10 cellular contexts compared by ENCODE assay signal in the genomic region with DNA sequence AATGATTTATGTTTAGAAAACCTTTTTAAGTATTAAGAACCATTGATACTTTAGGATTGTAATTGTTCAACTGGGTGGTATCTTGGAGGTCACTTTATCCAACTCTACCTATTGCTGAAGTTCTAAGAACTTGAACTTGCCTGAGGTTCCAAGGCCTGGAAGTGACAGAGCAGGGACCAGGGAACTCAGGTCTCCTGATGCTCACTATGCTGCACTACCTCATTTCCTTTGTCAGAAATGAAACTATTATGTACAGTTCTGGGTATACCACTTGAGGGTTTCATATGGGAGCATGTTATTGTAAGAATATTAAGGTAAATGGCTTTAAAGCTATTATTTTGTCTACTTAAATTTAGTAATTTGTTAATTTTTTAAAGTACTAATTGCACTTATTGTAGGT. TPM values are rescaled to one million over a fixed set of nuclear protein-coding genes. Genes with fewer than 3 reads are reported as not detected.
DNase-seq lines count a peak whose midpoint lies in the region; ATAC-seq and TF ChIP-seq lines count a peak whose summit lies in the region.
"Had no signal": no experiment of that assay in that cellular context is flagged by ENCODE, and none has a peak within 500 bp of the region (broad histone marks: within the 10 kb centered on the region; RNA-seq: fewer than 3 reads in every experiment).

No MANE protein-coding gene starts in this region.

- DNase-seq in activated CD4-positive, alpha-beta T cell treated with anti-CD3 and anti-CD28 coated beads, Interleukin-2, amount 10 ng/mL, durations not matched to agents 24 days and 14 days, result peak; percentile 70
- no peak for DNase-seq in activated CD4-positive, alpha-beta T cell treated with anti-CD3 and anti-CD28 coated beads, Interleukin-2, amount 50 U/mL, for 48 hours
- DNase-seq in T-helper 2 cell treated with Interferon-gamma antibody and Interleukin-4, amounts not matched to agents 5 μg/mL and 100 μg/mL, for 36 hours (ENCODE audit: low spot score), result no peak
- no peak for DNase-seq in trophoblast cell
- no peak for DNase-seq in right atrium auricular region (ENCODE audit: low spot score)
- DNase-seq in foreskin melanocyte, result no peak
- DNase-seq: central memory CD4-positive, alpha-beta T cell; SIG-M5 had no signal

- H4K12ac ChIP-seq in trophoblast cell (ENCODE audit: low read depth, low read length), result no peak overlapping the region

- H4K91ac ChIP-seq in trophoblast cell (ENCODE audit: low read depth, low read length), result no peak overlapping the region

- no peak overlapping the region for H2BK12ac ChIP-seq in trophoblast cell (ENCODE audit: low read length)

- H3K9me3 ChIP-seq in trophoblast cell (ENCODE audit: insufficient read depth, low read depth, low read length), result no peaks in the 10 kb centered on the region
- H3K9me3 ChIP-seq in right atrium auricular region, result no peaks in the 10 kb centered on the region

- no peak overlapping the region for H3K18ac ChIP-seq in trophoblast cell (ENCODE audit: low read length)

- no peak overlapping the region for H2AFZ ChIP-seq in trophoblast cell (ENCODE audit: insufficient read depth, low read length, poor library complexity)

- no peak overlapping the region for H4K8ac ChIP-seq in trophoblast cell (ENCODE audit: low read depth, low read length)

- H3K79me2 ChIP-seq in trophoblast cell (ENCODE audit: control insufficient read depth, insufficient read depth, low read length, poor library complexity), result peaks cover 8% of the 10 kb centered on the region

- no peak for TF ChIP-seq CTCF in right atrium auricular region (IDR thresholded peaks at IDR 0.05)

- intact Hi-C loops in activated CD4-positive, alpha-beta T cell treated with anti-CD3 and anti-CD28 coated beads, Interleukin-2, amount 10 ng/mL, durations not matched to agents 24 days and 14 days (cut with micrococcal nuclease), result loop anchor here (5.0 kb wide), 2 partner anchors 392 to 727 kb away; no protein-coding TSS in a partner anchor

- no peak overlapping the region for H2BK5ac ChIP-seq in trophoblast cell (ENCODE audit: low read depth, low read length, poor library complexity)

- H3K4me1 Mint-ChIP-seq in activated CD4-positive, alpha-beta T cell treated with anti-CD3 and anti-CD28 coated beads, Interleukin-2, amount 10 ng/mL, durations not matched to agents 24 days and 14 days, result peaks cover 37% of the 10 kb centered on the region
- H3K4me1 Mint-ChIP-seq in T-helper 2 cell treated with Interferon-gamma antibody and Interleukin-4, amounts not matched to agents 5 μg/mL and 100 μg/mL, for 36 hours (ENCODE audit: low read depth), result peaks cover 30% of the 10 kb centered on the region

- H3K27me3 Mint-ChIP-seq in activated CD4-positive, alpha-beta T cell treated with anti-CD3 and anti-CD28 coated beads, Interleukin-2, amount 10 ng/mL, durations not matched to agents 24 days and 14 days, result no peaks in the 10 kb centered on the region
- H3K27me3 Mint-ChIP-seq in T-helper 2 cell treated with Interferon-gamma antibody and Interleukin-4, amounts not matched to agents 5 μg/mL and 100 μg/mL, for 36 hours (ENCODE audit: low read depth), result no peaks in the 10 kb centered on the region

- peak overlapping the region; percentile 87 for H3K27ac Mint-ChIP-seq in activated CD4-positive, alpha-beta T cell treated with anti-CD3 and anti-CD28 coated beads, Interleukin-2, amount 10 ng/mL, durations not matched to agents 24 days and 14 days
- H3K27ac Mint-ChIP-seq in T-helper 2 cell treated with Interferon-gamma antibody and Interleukin-4, amounts not matched to agents 5 μg/mL and 100 μg/mL, for 36 hours, result peak overlapping the region; percentile 83

- H3K4me1 ChIP-seq in trophoblast cell (ENCODE audit: control insufficient read depth in 1 of 2, insufficient read depth in 2 of 2, low read length in 2 of 2) (no peaks in the 10 kb centered on the region), right atrium auricular region (peaks cover 0 to 38% of the 10 kb centered on the region in 2 donors)

- no peak overlapping the region for H3K4me2 ChIP-seq in trophoblast cell (ENCODE audit: low read length)

- no peak overlapping the region for H3K14ac ChIP-seq in trophoblast cell (ENCODE audit: low read length)

- H3K4me3 ChIP-seq in trophoblast cell (ENCODE audit: low read depth, low read length) (no peak overlapping the region), right atrium auricular region (no peak overlapping the region)

- no peak overlapping the region for H3K9ac ChIP-seq in trophoblast cell (ENCODE audit: low read length)

- no peaks in the 10 kb centered on the region for H3K9me3 Mint-ChIP-seq in activated CD4-positive, alpha-beta T cell treated with anti-CD3 and anti-CD28 coated beads, Interleukin-2, amount 10 ng/mL, durations not matched to agents 24 days and 14 days
- H3K9me3 Mint-ChIP-seq in T-helper 2 cell treated with Interferon-gamma antibody and Interleukin-4, amounts not matched to agents 5 μg/mL and 100 μg/mL, for 36 hours, result no peaks in the 10 kb centered on the region

- H3K4me3 Mint-ChIP-seq in activated CD4-positive, alpha-beta T cell treated with anti-CD3 and anti-CD28 coated beads, Interleukin-2, amount 10 ng/mL, durations not matched to agents 24 days and 14 days, result peak overlapping the region; percentile 73
- peak overlapping the region; percentile 100 for H3K4me3 Mint-ChIP-seq in T-helper 2 cell treated with Interferon-gamma antibody and Interleukin-4, amounts not matched to agents 5 μg/mL and 100 μg/mL, for 36 hours

- H3K36me3 ChIP-seq in trophoblast cell (ENCODE audit: control insufficient read depth in 1 of 2, insufficient read depth in 2 of 2, low read length in 2 of 2) (no peaks in the 10 kb centered on the region), right atrium auricular region (no peaks in the 10 kb centered on the region)

- no peak overlapping the region for H3K27ac ChIP-seq in trophoblast cell (ENCODE audit: low read depth, low read length)
- H3K27ac ChIP-seq in right atrium auricular region, result no peak overlapping the region

- H3K36me3 Mint-ChIP-seq in activated CD4-positive, alpha-beta T cell treated with anti-CD3 and anti-CD28 coated beads, Interleukin-2, amount 10 ng/mL, durations not matched to agents 24 days and 14 days (ENCODE audit: low read depth), result peaks cover 4% of the 10 kb centered on the region
- peaks cover 16% of the 10 kb centered on the region for H3K36me3 Mint-ChIP-seq in T-helper 2 cell treated with Interferon-gamma antibody and Interleukin-4, amounts not matched to agents 5 μg/mL and 100 μg/mL, for 36 hours (ENCODE audit: low read depth)

- H3K27me3 ChIP-seq in trophoblast cell (ENCODE audit: insufficient read depth, low read length) (no peaks in the 10 kb centered on the region), right atrium auricular region (no peaks in the 10 kb centered on the region)

- peak overlapping the region; percentile 73 for H3K4ac ChIP-seq in trophoblast cell (ENCODE audit: low read depth, low read length)

- ATAC-seq in HG02678 (IDR thresholded peaks at IDR 0.05; ENCODE audit: unreplicated experiment), result peak; percentile 37
- ATAC-seq in GM19328 (IDR thresholded peaks at IDR 0.05; ENCODE audit: unreplicated experiment), result no peak

- no peak overlapping the region for H3K23ac ChIP-seq in trophoblast cell (ENCODE audit: low read length)

- H2AK5ac ChIP-seq in trophoblast cell (ENCODE audit: low read length), result no peak overlapping the region

- H2BK120ac ChIP-seq in trophoblast cell (ENCODE audit: insufficient read depth, low read length, poor library complexity), result no peak overlapping the region

- peaks cover 8% of the 10 kb centered on the region for H3K79me1 ChIP-seq in trophoblast cell (ENCODE audit: low read length)

RNA-seq across cellular contexts. Expression of gene MBD5, which starts 3.0 kb away (rescaled TPM):
- total RNA-seq in activated CD4-positive, alpha-beta T cell treated with anti-CD3 and anti-CD28 coated beads, Interleukin-2, amount 10 ng/mL, durations not matched to agents 24 days and 14 days, result 20.4 and 24.6 TPM in 2 replicates
- 15.2 and 16.2 TPM in 2 replicates for polyA plus RNA-seq in trophoblast cell (2013)
- total RNA-seq in right atrium auricular region, result 10 to 100 TPM; 14.5 to 22.8 TPM

RNA-seq across cellular contexts. Expression of gene ORC4, which starts 3.3 kb away (rescaled TPM):
- 27.0 and 36.2 TPM in 2 replicates for total RNA-seq in activated CD4-positive, alpha-beta T cell treated with anti-CD3 and anti-CD28 coated beads, Interleukin-2, amount 10 ng/mL, durations not matched to agents 24 days and 14 days
- 41.7 and 45.6 TPM in 2 replicates for polyA plus RNA-seq in trophoblast cell (2013)
- total RNA-seq in right atrium auricular region, result 10 to 100 TPM; 32.7 to 64.3 TPM
